Comparison of ENCODE assay signal across 8 cellular contexts in genomic region chr1:223992456-223993246, GRCh38.
DNase-seq lines count a peak whose midpoint lies in the region; ATAC-seq and TF ChIP-seq lines count a peak whose summit lies in the region.
"Not testable (repeated sequence)": the region's sequence is repeated elsewhere in the genome, so short reads cannot be mapped to it uniquely, and the experiment has no call there.

No MANE protein-coding gene starts in this region.

- H3K4me3 ChIP-seq in BE2C (ENCODE audit: low read depth, low read length) (peak overlapping the region; percentile 62), coronary artery (peak overlapping the region; percentile 83)

- intact Hi-C loops in left colon (cut with DNase I, micrococcal nuclease), result not testable (repeated sequence)

- H3K27ac ChIP-seq in coronary artery, result peak overlapping the region; percentile 90 to 92

- ATAC-seq in HG03457 (IDR thresholded peaks at IDR 0.05; ENCODE audit: unreplicated experiment), result peak; percentile 100
- ATAC-seq in left colon, result peak; percentile 100

- not testable (repeated sequence) for H3K9me3 ChIP-seq in BE2C

- peak; percentile 100 for DNase-seq in BE2C
- DNase-seq in GM19240 (ENCODE audit: insufficient read length, low spot score), result peak; percentile 60
- DNase-seq in NCI-H524 (lab: John Stamatoyannopoulos, UW), result peak; percentile 85 to 97
- peak; percentile 99 to 100 for DNase-seq in activated CD4-positive, alpha-beta T cell treated with anti-CD3 and anti-CD28 coated beads for 4 hours
- peak; percentile 100 for DNase-seq in coronary artery (ENCODE audit: low spot score)
- peak; percentile 100 for DNase-seq in left colon
- DNase-seq in stimulated activated CD4-positive, alpha-beta T cell treated with anti-CD3 and anti-CD28 coated beads, Interleukin-1b, Interleukin-23, amount 100 ng/mL, for 4 hours (ENCODE audit: low read depth in 2 of 2), result peak; percentile 98 to 99

- not testable (repeated sequence) for H3K36me3 ChIP-seq in BE2C

- not testable (repeated sequence) for H3K4me1 ChIP-seq in BE2C

- not testable (repeated sequence) for TF ChIP-seq CTCF in BE2C (IDR thresholded peaks at IDR 0.05; ENCODE audit: low read depth, low read length); coronary artery (IDR thresholded peaks at IDR 0.05)

- not testable (repeated sequence) for H3K27me3 ChIP-seq in BE2C

Comparison
In these comparisons a context has a peak if more than half of its experiments do, and no peak if none do; other contexts are left out.
1. Peak in every context shown above with its lines: DNase-seq, ATAC-seq, H3K4me3 ChIP-seq and H3K27ac ChIP-seq.